In the genomic region with DNA sequence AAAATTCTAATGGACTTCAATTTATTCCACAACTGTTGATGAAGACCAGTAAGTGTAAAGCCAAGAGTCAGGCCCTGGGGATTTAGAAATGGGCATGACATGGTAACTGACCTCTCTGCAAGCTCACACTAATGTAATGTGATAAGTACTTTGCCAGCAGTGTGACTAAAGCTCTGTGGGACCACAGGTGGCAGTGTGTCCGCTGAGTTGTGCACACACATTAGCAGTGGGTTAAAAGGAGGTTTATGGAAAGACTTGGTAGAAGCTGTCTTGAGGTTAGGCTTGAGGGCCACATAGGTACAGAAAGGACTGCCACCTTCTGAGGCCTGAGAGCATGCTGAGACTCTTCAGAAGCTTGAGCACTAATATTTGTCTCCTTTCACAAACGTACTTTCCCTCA, we compare ENCODE assay signal across 16 cellular contexts.
DNase-seq lines count a peak whose midpoint lies in the region; ATAC-seq and TF ChIP-seq lines count a peak whose summit lies in the region.
"Had no signal": no experiment of that assay in that cellular context is flagged by ENCODE, and none has a peak within 500 bp of the region (broad histone marks: within the 10 kb centered on the region; RNA-seq: fewer than 3 reads in every experiment).

No MANE protein-coding gene starts in this region.

- peaks cover 43% of the 10 kb centered on the region for H3K36me3 ChIP-seq in osteoblast (ENCODE audit: insufficient read depth, low read length)
- peaks cover 27 to 82% (median 29%) of the 10 kb centered on the region in 3 donors for H3K36me3 ChIP-seq in esophagus squamous epithelium

- H3K36me3 Mint-ChIP-seq in activated naive CD8-positive, alpha-beta T cell treated with anti-CD3 and anti-CD28 coated beads for 36 hours = peaks cover 16% of the 10 kb centered on the region

- H3K79me2 ChIP-seq in osteoblast (ENCODE audit: insufficient read depth, low read length) = peaks cover 54% of the 10 kb centered on the region

- H3K4me1 ChIP-seq in osteoblast (ENCODE audit: insufficient read depth, low read length) (peaks cover 10% of the 10 kb centered on the region), esophagus squamous epithelium (peaks cover 6 to 51% (median 9%) of the 10 kb centered on the region in 3 donors)
- H3K4me1 ChIP-seq: breast epithelium had no signal

- H3K4me3 ChIP-seq in osteoblast (ENCODE audit: insufficient read depth, low read length) = no peak overlapping the region
- no peak overlapping the region for H3K4me3 ChIP-seq in esophagus squamous epithelium
- H3K4me3 ChIP-seq: breast epithelium, hepatocyte had no signal

- DNase-seq in activated effector memory CD4-positive, alpha-beta T cell treated with anti-CD3 and anti-CD28 coated beads, Interleukin-2, amount 50 U/mL, for 16 hours = peak; percentile 27
- no peak for DNase-seq in activated effector memory CD4-positive, alpha-beta T cell treated with Interleukin-2 at 50 U/mL for 16 hours
- peak; percentile 69 for DNase-seq in LHCN-M2 (ENCODE audit: low read depth)
- no peak for DNase-seq in activated naive CD8-positive, alpha-beta T cell treated with anti-CD3 and anti-CD28 coated beads for 36 hours
- no peak for DNase-seq in osteoblast (ENCODE audit: insufficient read length, low spot score, missing footprints)
- no peak for DNase-seq in esophagus squamous epithelium (lab: John Stamatoyannopoulos, UW)
- DNase-seq: C1 segment of cervical spinal cord, islet precursor cell, NCI-H1436 treated with DMSO at 0.1 percent for 48 hours had no signal

- H3K9me3 Mint-ChIP-seq in activated naive CD8-positive, alpha-beta T cell treated with anti-CD3 and anti-CD28 coated beads for 36 hours = no peaks in the 10 kb centered on the region
- H3K9me3 Mint-ChIP-seq: mesothelial cell of epicardium, nephron had no signal

- ATAC-seq in HG03460 (IDR thresholded peaks at IDR 0.05; ENCODE audit: unreplicated experiment) = no peak
- no peak for ATAC-seq in GM19467 (IDR thresholded peaks at IDR 0.05; ENCODE audit: unreplicated experiment)

- no peaks in the 10 kb centered on the region for H3K27me3 Mint-ChIP-seq in activated naive CD8-positive, alpha-beta T cell treated with anti-CD3 and anti-CD28 coated beads for 36 hours
- H3K27me3 Mint-ChIP-seq: progenitor cell of endocrine pancreas had no signal

- H3K4me1 Mint-ChIP-seq in activated naive CD8-positive, alpha-beta T cell treated with anti-CD3 and anti-CD28 coated beads for 36 hours = peaks cover 6% of the 10 kb centered on the region
- H3K4me1 Mint-ChIP-seq: mesothelial cell of epicardium had no signal

- peaks cover 27% of the 10 kb centered on the region for H4K20me1 ChIP-seq in osteoblast (ENCODE audit: insufficient read depth, low read length)

- H3K27me3 ChIP-seq in osteoblast (ENCODE audit: insufficient read depth, low read length) (no peaks in the 10 kb centered on the region), esophagus squamous epithelium (no peaks in the 10 kb centered on the region)
- H3K27me3 ChIP-seq: breast epithelium, hepatocyte had no signal

- intact Hi-C loops in esophagus squamous epithelium (cut with DNase I) = no loop called here

- 73 to 80% methylated on average over 1 to 2 of the region's 2 CpGs for WGBS in esophagus squamous epithelium, 2 donors

- TF ChIP-seq POLR2A in esophagus squamous epithelium (IDR thresholded peaks at IDR 0.05) = no peak

- TF ChIP-seq CTCF in osteoblast (IDR thresholded peaks at IDR 0.05; ENCODE audit: extremely low read depth, low read depth, low read length) (no peak), esophagus squamous epithelium (IDR thresholded peaks at IDR 0.05) (no peak)

- peak overlapping the region; percentile 2 for H3K27ac ChIP-seq in osteoblast (ENCODE audit: low read depth, low read length)
- H3K27ac ChIP-seq in esophagus squamous epithelium = no peak overlapping the region
- H3K27ac ChIP-seq: breast epithelium, hepatocyte had no signal

- no peak overlapping the region for H3K4me3 Mint-ChIP-seq in activated naive CD8-positive, alpha-beta T cell treated with anti-CD3 and anti-CD28 coated beads for 36 hours
- H3K4me3 Mint-ChIP-seq: mesothelial cell of epicardium, nephron had no signal

- H3K4me2 ChIP-seq in osteoblast (ENCODE audit: insufficient read depth, low read length) = no peak overlapping the region
- H3K4me2 ChIP-seq: hepatocyte had no signal

- no peaks in the 10 kb centered on the region for H3K9me3 ChIP-seq in osteoblast (ENCODE audit: low read depth, low read length)
- H3K9me3 ChIP-seq in esophagus squamous epithelium = no peaks in the 10 kb centered on the region
- H3K9me3 ChIP-seq: breast epithelium had no signal

- H3K27ac Mint-ChIP-seq in activated naive CD8-positive, alpha-beta T cell treated with anti-CD3 and anti-CD28 coated beads for 36 hours = peak overlapping the region; percentile 29
- H3K27ac Mint-ChIP-seq: mesothelial cell of epicardium, nephron, progenitor cell of endocrine pancreas had no signal

- H2AFZ ChIP-seq in osteoblast (ENCODE audit: low read length) = no peak overlapping the region
- H2AFZ ChIP-seq: hepatocyte had no signal

Comparison
In these comparisons a context has a peak if more than half of its experiments do, and no peak if none do; other contexts are left out.
1. DNase-seq: peak in activated effector memory CD4-positive, alpha-beta T cell treated with anti-CD3 and anti-CD28 coated beads, Interleukin-2, amount 50 U/mL, for 16 hours (single experiment) and LHCN-M2 (single experiment); none in activated effector memory CD4-positive, alpha-beta T cell treated with Interleukin-2 at 50 U/mL for 16 hours (single experiment), activated naive CD8-positive, alpha-beta T cell treated with anti-CD3 and anti-CD28 coated beads for 36 hours (single experiment), osteoblast (single experiment) and esophagus squamous epithelium (single experiment).